Comparison of ENCODE assay signal across 8 cellular contexts in genomic region chr12:132986001-132986884, GRCh38. TPM values are rescaled to one million over a fixed set of nuclear protein-coding genes. Genes with fewer than 3 reads are reported as not detected.
DNase-seq lines count a peak whose midpoint lies in the region; ATAC-seq, FAIRE-seq and TF ChIP-seq lines count a peak whose summit lies in the region.

TSS of gene ZNF26 (plus strand) at chr12:132986367. CDS start at chr12:132986841, 474 bp downstream.

- peak within 1 kb of the TSS; percentile 74 for H3K4me2 ChIP-seq in HepG2 (ENCODE audit: low read depth, low read length)

- peaks cover 0 to 15% of the 10 kb centered on the region in 2 experiments; a peak in 2 of 5 replicates for H3K36me3 ChIP-seq in HepG2 (replicated peaks in 1 of 2; ENCODE audit: control insufficient read depth in 1 of 2, insufficient read depth in 2 of 2, low read length in 2 of 2)

- H3K9me3 ChIP-seq in HepG2 (ENCODE audit: low read length), result peaks cover 50% of the 10 kb centered on the region

- peak; percentile 85 to 89 for TF ChIP-seq POLR2A in HepG2 (IDR thresholded peaks at IDR 0.05; ENCODE audit: insufficient read depth in 1 of 2, low read depth in 2 of 2, low read length in 2 of 2)

- H3K27ac ChIP-seq in C4-2B, result peak within 1 kb of the TSS; percentile 77
- H3K27ac ChIP-seq in HepG2 (ENCODE audit: extremely low read length, insufficient read depth, low read length), result peak within 1 kb of the TSS; percentile 60

- TF ChIP-seq CTCF in C4-2B (conservative IDR thresholded peaks at IDR 0.05) (no peak), HepG2 (CRISPR knock-in tag; IDR thresholded peaks at IDR 0.05) (peak; percentile 35; the same call in 1 of the 2 replicates)

- H4K20me1 ChIP-seq in HepG2 (ENCODE audit: insufficient read depth, low read length), result no peaks in the 10 kb centered on the region

- TF ChIP-seq RAD21 in HepG2 (CRISPR knock-in tag; IDR thresholded peaks at IDR 0.05), result peak; percentile 25; the same call in 1 of the 2 replicates

- intact Hi-C loops in HepG2 (cut with micrococcal nuclease; ENCODE audit: unreplicated experiment), result loop anchor here (2.0 kb wide), 1 partner anchor 95 kb away; the partner anchor contains the start of gene ZNF140

- BruUV-seq in HepG2 (replicated peaks; lab: Mats Ljungman, UMichigan), result TSS peak; percentile 73

- DNase-seq in NCI-H774 (lab: John Stamatoyannopoulos, UW), result peak; percentile 96
- peak; percentile 79 to 83 for DNase-seq in activated CD4-positive, alpha-beta T cell treated with anti-CD3 and anti-CD28 coated beads, Interleukin-2, amount 50 U/mL, for 4 hours
- DNase-seq in dermis blood vessel endothelial cell, result peak; percentile 95
- DNase-seq in HepG2 (ENCODE audit: low spot score), result peak; percentile 90
- DNase-seq in stimulated activated CD4-positive, alpha-beta T cell treated with anti-CD3 and anti-CD28 coated beads, Interleukin-4, amount 100 ng/mL, for 1 hour, result peak; percentile 87

- peaks cover 17% of the 10 kb centered on the region for H3K4me1 ChIP-seq in HepG2 (ENCODE audit: insufficient read depth, low read length)

- peak within 1 kb of the TSS; percentile 81 for H3K9ac ChIP-seq in HepG2 (ENCODE audit: insufficient read depth, low read depth, low read length)

- peak within 1 kb of the TSS; percentile 82 for H2AFZ ChIP-seq in HepG2 (ENCODE audit: low read length)

- 0 out of 4 replicates have a peak, but pooled peaks of 1 of the 2 experiments have one; percentile 57 for TF ChIP-seq EP300 in HepG2 (IDR thresholded peaks at IDR 0.05; ENCODE audit: low read depth in 2 of 2, low read length in 2 of 2)
- peak; percentile 23; the same call in 1 of the 2 replicates for TF ChIP-seq EP300 in HepG2 (CRISPR knock-in tag; IDR thresholded peaks at IDR 0.05; ENCODE audit: borderline replicate concordance)

- in situ Hi-C loops in HepG2 (cut with HindIII; ENCODE audit: extremely low pct_ligation_motif_present, low pct_unique_long_range_greater_than_20kb), result loop anchor here (5.0 kb wide), 1 partner anchor 51 kb away; the partner anchor contains the start of gene ZNF84

- H3K27me3 ChIP-seq in HepG2 (ENCODE audit: control insufficient read depth in 1 of 2, insufficient read depth in 2 of 2, low read length in 2 of 2), result no peaks in the 10 kb centered on the region; a peak in 1 of 5 replicates

- ATAC-seq in GM19395 (IDR thresholded peaks at IDR 0.05; ENCODE audit: unreplicated experiment) (peak; percentile 97), HG03565 (IDR thresholded peaks at IDR 0.05; ENCODE audit: unreplicated experiment) (peak; percentile 95), HepG2 (peak; percentile 98)

- peak; percentile 73 for FAIRE-seq in HepG2 (lab: Jason Lieb, UNC)

- CTCF ChIA-PET in HepG2 (lab: Yijun Ruan, JAX; ENCODE audit: low intra/inter-chr PET ratio, low total read pairs), result interaction anchor here (0.7 kb wide), 1 partner anchor 195 kb away, joined by 3 read pairs; the partner anchor contains the start of gene ZNF268

- WGBS in HepG2 (ENCODE audit: low lambda C conversion rate), result 1% methylated on average over 18 of the region's 76 CpGs

- peaks cover 19% of the 10 kb centered on the region for H3K79me2 ChIP-seq in HepG2 (ENCODE audit: insufficient read depth, low read length)

- peak within 1 kb of the TSS; percentile 83 to 99 (median 96) for H3K4me3 ChIP-seq in HepG2 (replicated peaks in 1 of 3; ENCODE audit: insufficient read depth in 1 of 3, low read depth in 2 of 3, low read length in 3 of 3)

- POLR2A ChIA-PET in HepG2 (lab: Yijun Ruan, JAX), result interaction anchor here (0.6 to 3.0 kb wide), 5 partner anchors 30 to 195 kb away, joined by 3 to 25 read pairs (median 8); partner anchors contain the start of genes ZNF140, ZNF268, ZNF605 and ZNF84

TF ChIP-seq in HepG2, 621 proteins besides CTCF, POLR2A, EP300 and RAD21 (continues in another document):
- TF ChIP-seq ZNF20 (CRISPR knock-in tag; IDR thresholded peaks at IDR 0.05), result no peak
- no peak for TF ChIP-seq SRSF4 (IDR thresholded peaks at IDR 0.05; ENCODE audit: low read depth, low read length, poor library complexity, severe bottlenecking)
- TF ChIP-seq ZNF101 (CRISPR knock-in tag; IDR thresholded peaks at IDR 0.05; ENCODE audit: borderline replicate concordance, low read depth), result no peak
- peak; percentile 77; the same call in 1 of the 2 replicates for TF ChIP-seq MEIS2 (CRISPR knock-in tag; IDR thresholded peaks at IDR 0.05)
- TF ChIP-seq CSRNP2 (CRISPR knock-in tag; conservative IDR thresholded peaks at IDR 0.05; ENCODE audit: low read depth), result no peak
- no peak for TF ChIP-seq HNF4G (IDR thresholded peaks at IDR 0.05; ENCODE audit: borderline replicate concordance, low read depth, low read length)
- peak; percentile 76; the same call in 1 of the 2 replicates for TF ChIP-seq HNF4G (CRISPR knock-in tag; IDR thresholded peaks at IDR 0.05; ENCODE audit: borderline replicate concordance, low read depth)
- no peak for TF ChIP-seq KDM1A (CRISPR knock-in tag; IDR thresholded peaks at IDR 0.05)
- TF ChIP-seq ZNF383 (CRISPR knock-in tag; IDR thresholded peaks at IDR 0.05; ENCODE audit: borderline replicate concordance), result no peak; the same call in 1 of the 2 replicates
- TF ChIP-seq FIP1L1 (IDR thresholded peaks at IDR 0.05; ENCODE audit: borderline replicate concordance, insufficient read depth, low read depth, low read length), result no peak
- no peak; the same call in 1 of the 2 replicates for TF ChIP-seq CREBL2 (CRISPR knock-in tag; IDR thresholded peaks at IDR 0.05; ENCODE audit: borderline replicate concordance)
- TF ChIP-seq ZNF264 (CRISPR knock-in tag; IDR thresholded peaks at IDR 0.05), result peak; percentile 98
- no peak for TF ChIP-seq ZBTB21 (CRISPR knock-in tag; IDR thresholded peaks at IDR 0.05)
- no peak for TF ChIP-seq BCLAF1 (IDR thresholded peaks at IDR 0.05)
- no peak for TF ChIP-seq ZNF34 (CRISPR knock-in tag; IDR thresholded peaks at IDR 0.05; ENCODE audit: borderline replicate concordance)
- TF ChIP-seq TEAD3 (CRISPR knock-in tag; optimal IDR thresholded peaks at IDR 0.05; ENCODE audit: borderline replicate concordance), result peak; percentile 69

RNA-seq across cellular contexts. Expression of gene ZNF26, which starts in this region (rescaled TPM):
- total RNA-seq in dermis blood vessel endothelial cell (10.1 and 19.2 TPM in 2 replicates), HepG2 (2016; rRNA removed; fragmentation: Illumina TruSeq; extraction: Trizol) (6.5 and 8.4 TPM in 2 replicates)
- 0.44 and 1.5 TPM in 2 replicates for total RNA-seq in HepG2 (2016; cell fraction: cytosol; rRNA removed; fragmentation: Illumina TruSeq; extraction: Trizol; ENCODE audit: low read depth)
- 7.3 and 7.4 TPM in 2 replicates for total RNA-seq in HepG2 (2016; cell fraction: insoluble cytoplasmic fraction; rRNA removed; fragmentation: Illumina TruSeq; extraction: Trizol)
- total RNA-seq in HepG2 (2016; cell fraction: membrane; rRNA removed; fragmentation: Illumina TruSeq; extraction: Trizol), result 1.2 and 2.1 TPM in 2 replicates
- total RNA-seq in HepG2 (2016; cell fraction: nucleus; rRNA removed; fragmentation: Illumina TruSeq; extraction: Trizol), result 12.2 and 12.3 TPM in 2 replicates
- polyA plus RNA-seq in HepG2 (2011; rRNA removed), result 3.8 and 5.2 TPM in 2 replicates
- 2.9 and 3.4 TPM in 2 replicates for polyA plus RNA-seq in HepG2 (2011; cell fraction: cytosol; rRNA removed)
- polyA plus RNA-seq in HepG2 (2011; cell fraction: nucleus; rRNA removed), result 18.5 and 18.6 TPM in 2 replicates
- 3.2 and 3.8 TPM in 2 replicates for polyA plus RNA-seq in HepG2 (2012)
- polyA plus RNA-seq in HepG2 (2016; cell fraction: cytosol; fragmentation: Illumina TruSeq; extraction: Trizol; ENCODE audit: low read depth), result 0.10 and 0.14 TPM in 2 replicates
- polyA plus RNA-seq in HepG2 (2016; cell fraction: insoluble cytoplasmic fraction; fragmentation: Illumina TruSeq; extraction: Trizol; ENCODE audit: low read depth), result 4.0 and 4.7 TPM in 2 replicates
- 0.45 and 0.70 TPM in 2 replicates for polyA plus RNA-seq in HepG2 (2016; cell fraction: membrane; fragmentation: Illumina TruSeq; extraction: Trizol; ENCODE audit: low read depth)
- polyA plus RNA-seq in HepG2 (2016; cell fraction: nucleus; fragmentation: Illumina TruSeq; extraction: Trizol; ENCODE audit: insufficient read depth, low read depth), result 11.4 and 11.7 TPM in 2 replicates
- 6.6 and 10.6 TPM in 2 replicates for polyA minus RNA-seq in HepG2 (2011; rRNA and poly(A)+ RNA removed; ENCODE audit: low replicate concordance)
- polyA minus RNA-seq in HepG2 (2011; cell fraction: cytosol; rRNA and poly(A)+ RNA removed), result 3.0 and 4.5 TPM in 2 replicates
- 19.3 and 19.5 TPM in 2 replicates for polyA minus RNA-seq in HepG2 (2011; cell fraction: nucleus; rRNA and poly(A)+ RNA removed)

Comparison
In these comparisons a context has a peak if more than half of its experiments do, and no peak if none do; other contexts are left out.
1. Peak in every context shown above with its lines: DNase-seq, ATAC-seq, H3K4me3 ChIP-seq and H3K27ac ChIP-seq.